ENCODE assay signal across 8 cellular contexts in the genomic region with DNA sequence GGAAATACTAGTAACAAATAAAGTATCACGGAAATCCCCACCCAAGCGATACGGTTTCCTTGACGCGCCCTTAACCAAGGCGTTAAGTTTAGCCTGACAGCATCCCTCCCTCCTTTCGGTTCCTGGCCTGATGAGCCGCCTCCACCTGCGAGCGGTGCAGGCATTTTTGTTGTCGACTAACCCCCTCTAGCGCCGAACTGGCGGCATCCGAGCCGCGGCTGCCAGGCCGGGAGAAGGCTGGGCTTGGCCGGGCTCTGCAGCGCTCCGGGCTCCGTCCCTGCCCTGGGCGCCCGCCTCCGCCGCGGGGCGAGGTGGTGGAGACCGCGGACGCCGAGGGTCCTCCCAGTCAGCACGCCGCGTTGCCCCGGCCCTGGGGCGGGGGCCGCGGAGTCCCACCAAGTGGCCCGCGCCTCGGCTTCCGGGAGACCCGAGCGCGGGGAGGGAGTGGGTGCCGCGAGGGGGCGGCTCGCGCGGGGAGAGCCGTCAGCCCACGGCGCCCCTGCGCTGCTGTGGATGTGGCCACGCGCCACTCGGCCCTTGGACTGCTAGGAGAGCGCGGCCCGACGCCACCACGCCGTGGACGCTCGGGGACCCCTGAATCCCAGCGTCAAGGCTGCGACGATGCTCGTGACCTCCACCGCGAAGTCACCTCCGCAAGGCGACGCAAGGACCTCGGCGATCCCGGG. TPM values are rescaled to one million over a fixed set of nuclear protein-coding genes. Genes with fewer than 3 reads are reported as not detected.
DNase-seq lines count a peak whose midpoint lies in the region; ATAC-seq and TF ChIP-seq lines count a peak whose summit lies in the region.

No MANE protein-coding gene starts in this region.

- no peak overlapping the region for H3K27ac ChIP-seq in urinary bladder (ENCODE audit: low read depth)

- peak overlapping the region; percentile 50 for H3K4me3 ChIP-seq in urinary bladder (ENCODE audit: low read depth, low read length)

- WGBS in urinary bladder: under 1% methylated on average over 79 of the region's 79 CpGs

- no peak overlapping the region for H3K27ac Mint-ChIP-seq in CD14-positive monocyte
- H3K27ac Mint-ChIP-seq in activated naive CD4-positive, alpha-beta T cell treated with anti-CD3 and anti-CD28 coated beads, Interleukin-2, amount 10 ng/mL, durations not matched to agents 7 days and 5 days: no peak overlapping the region

- TF ChIP-seq CTCF in CD14-positive monocyte (IDR thresholded peaks at IDR 0.05) (no peak), omental fat pad (IDR thresholded peaks at IDR 0.05) (no peak)

- H3K4me1 ChIP-seq in urinary bladder (ENCODE audit: insufficient read depth): no peaks in the 10 kb centered on the region

- H3K36me3 Mint-ChIP-seq in CD14-positive monocyte: peaks cover 0 to 2% of the 10 kb centered on the region in 2 donors
- H3K36me3 Mint-ChIP-seq in activated naive CD4-positive, alpha-beta T cell treated with anti-CD3 and anti-CD28 coated beads, Interleukin-2, amount 10 ng/mL, durations not matched to agents 7 days and 5 days: peaks cover 2% of the 10 kb centered on the region

- peak; percentile 99 for ATAC-seq in GM19023 (IDR thresholded peaks at IDR 0.05; ENCODE audit: unreplicated experiment)
- peak; percentile 96 for ATAC-seq in HG03139 (IDR thresholded peaks at IDR 0.05; ENCODE audit: unreplicated experiment)
- ATAC-seq in omental fat pad (ENCODE audit: low FRiP score): peak; percentile 93

- no peak for DNase-seq in CD14-positive monocyte (ENCODE audit: low spot score)
- peak; percentile 74 to 91 for DNase-seq in NCI-H446 (lab: John Stamatoyannopoulos, UW)
- DNase-seq in activated naive CD4-positive, alpha-beta T cell treated with anti-CD3 and anti-CD28 coated beads, Interleukin-2, amount 10 ng/mL, durations not matched to agents 7 days and 5 days: peak; percentile 76
- DNase-seq in glomerular endothelial cell (ENCODE audit: extremely low read depth, low read depth, low spot score): peak; percentile 9
- DNase-seq in omental fat pad (ENCODE audit: low spot score): no peak

- peak overlapping the region; percentile 60 to 86 for H3K4me3 Mint-ChIP-seq in CD14-positive monocyte
- peak overlapping the region; percentile 50 for H3K4me3 Mint-ChIP-seq in activated naive CD4-positive, alpha-beta T cell treated with anti-CD3 and anti-CD28 coated beads, Interleukin-2, amount 10 ng/mL, durations not matched to agents 7 days and 5 days

- H3K4me1 Mint-ChIP-seq in CD14-positive monocyte: peaks cover 8% of the 10 kb centered on the region
- peaks cover 9% of the 10 kb centered on the region for H3K4me1 Mint-ChIP-seq in activated naive CD4-positive, alpha-beta T cell treated with anti-CD3 and anti-CD28 coated beads, Interleukin-2, amount 10 ng/mL, durations not matched to agents 7 days and 5 days

- peaks cover 0 to 4% (median 2%) of the 10 kb centered on the region in 7 donors for H3K9me3 Mint-ChIP-seq in CD14-positive monocyte
- no peaks in the 10 kb centered on the region for H3K9me3 Mint-ChIP-seq in activated naive CD4-positive, alpha-beta T cell treated with anti-CD3 and anti-CD28 coated beads, Interleukin-2, amount 10 ng/mL, durations not matched to agents 7 days and 5 days

- H3K27me3 Mint-ChIP-seq in CD14-positive monocyte (ENCODE audit: low read depth in 3 of 3): peaks cover 34 to 42% (median 41%) of the 10 kb centered on the region in 3 donors
- H3K27me3 Mint-ChIP-seq in activated naive CD4-positive, alpha-beta T cell treated with anti-CD3 and anti-CD28 coated beads, Interleukin-2, amount 10 ng/mL, durations not matched to agents 7 days and 5 days: peaks cover 32% of the 10 kb centered on the region

- no peaks in the 10 kb centered on the region for H3K36me3 ChIP-seq in urinary bladder (ENCODE audit: insufficient read depth)

- intact Hi-C loops in CD14-positive monocyte (cut with micrococcal nuclease): no loop called here

- CTCF ChIA-PET in activated naive CD4-positive, alpha-beta T cell treated with anti-CD3 and anti-CD28 coated beads, Interleukin-2, amount 10 ng/mL, durations not matched to agents 7 days and 5 days (lab: Charles Lee): no interaction called here

RNA-seq across cellular contexts. Expression of a gene that starts 1.1 kb away (rescaled TPM):
- polyA plus RNA-seq in CD14-positive monocyte: not detected
- 0.23 TPM in 1 of 2 replicates, not detected in the other for total RNA-seq in glomerular endothelial cell
- total RNA-seq in omental fat pad: 1 to 10 TPM in 2 of 4 donors, under 1 TPM in 1, not detected in 1; 0.56 to 5.0 (median 2.4) TPM
- total RNA-seq in urinary bladder: 15.9 TPM
- 2.5 TPM for polyA plus RNA-seq in urinary bladder

Comparison
In these comparisons a context has a peak if more than half of its experiments do, and no peak if none do; other contexts are left out.
1. DNase-seq: peak in NCI-H446 (2 of 2), activated naive CD4-positive, alpha-beta T cell treated with anti-CD3 and anti-CD28 coated beads, Interleukin-2, amount 10 ng/mL, durations not matched to agents 7 days and 5 days (single experiment) and glomerular endothelial cell (single experiment); none in CD14-positive monocyte (single experiment) and omental fat pad (single experiment).
2. Peak in every context shown above with its lines, with median percentiles within 50 percentile points of each other: ATAC-seq.